In genomic region chr7:53607961-53608360, GRCh38 we compare ENCODE assay signal across 8 cellular contexts.
"Had no signal": no experiment of that assay in that cellular context is flagged by ENCODE, and none has a peak within 500 bp of the region (broad histone marks: within the 10 kb centered on the region; RNA-seq: fewer than 3 reads in every experiment).

No MANE protein-coding gene starts in this region.

- DNase-seq: GM23248, GOT3, H7, HFFc6, KBM-7 had no signal

- H3K4me3 ChIP-seq: GM23248, HAP-1 had no signal

- H3K36me3 ChIP-seq: HAP-1 had no signal

- H3K4me1 ChIP-seq: HAP-1 had no signal

- FAIRE-seq: HepG2, HTR-8/SVneo had no signal

- H3K9me3 ChIP-seq: HAP-1 had no signal

- H3K27ac ChIP-seq: GM23248 had no signal

- H3K9ac ChIP-seq: GM23248 had no signal
